ENCODE assay signal across 29 cellular contexts in genomic region chr13:113024466-113024865, GRCh38. TPM values are rescaled to one million over a fixed set of nuclear protein-coding genes. Genes with fewer than 3 reads are reported as not detected.
"Had no signal": no experiment of that assay in that cellular context is flagged by ENCODE, and none has a peak within 500 bp of the region (broad histone marks: within the 10 kb centered on the region; RNA-seq: fewer than 3 reads in every experiment).

No MANE protein-coding gene starts in this region.

- H3K4me3 ChIP-seq: colonic mucosa, coronary artery, dorsolateral prefrontal cortex, esophagus muscularis mucosa, esophagus squamous epithelium, gastrocnemius medialis, gastroesophageal sphincter, heart left ventricle, heart right ventricle had no signal

- H3K9me3 ChIP-seq: colonic mucosa, esophagus muscularis mucosa, esophagus squamous epithelium, gastrocnemius medialis, heart left ventricle, heart right ventricle had no signal

- H3K9me3 Mint-ChIP-seq: dendritic cell treated with granulocyte-macrophage colony-stimulating factor and Interleukin-4, amounts not matched to agents 40 ng/mL and 50 ng/mL, for 4 days; effector memory CD8-positive, alpha-beta T cell; endodermal cell had no signal

- DNase-seq: colonic mucosa; cortex of kidney; dermis blood vessel endothelial cell; dorsolateral prefrontal cortex; effector CD4-positive, alpha-beta T cell; effector CD8-positive, alpha-beta T cell; effector memory CD4-positive, alpha-beta T cell; effector memory CD8-positive, alpha-beta T cell; endodermal cell; erythroblast; esophagus squamous epithelium; foreskin fibroblast; foreskin keratinocyte; foreskin melanocyte; gastrocnemius medialis; glutamatergic neuron; head of caudate nucleus; heart left ventricle had no signal

- H3K36me3 ChIP-seq: colonic mucosa, gastrocnemius medialis, gastroesophageal sphincter had no signal

- H3K27ac Mint-ChIP-seq: dendritic cell treated with granulocyte-macrophage colony-stimulating factor and Interleukin-4, amounts not matched to agents 40 ng/mL and 50 ng/mL, for 4 days; effector memory CD8-positive, alpha-beta T cell had no signal

- H3K27ac ChIP-seq: colonic mucosa, coronary artery, epithelial cell of prostate, esophagus muscularis mucosa, esophagus squamous epithelium, foreskin keratinocyte, gastroesophageal sphincter had no signal

- H3K27me3 ChIP-seq: colonic mucosa, heart right ventricle had no signal

- H3K4me3 Mint-ChIP-seq: dendritic cell treated with granulocyte-macrophage colony-stimulating factor and Interleukin-4, amounts not matched to agents 40 ng/mL and 50 ng/mL, for 4 days; effector memory CD8-positive, alpha-beta T cell; endodermal cell had no signal

- FAIRE-seq: colon, endometrium, endothelial cell of umbilical vein, frontal cortex had no signal

- ATAC-seq: effector memory CD8-positive, alpha-beta T cell; esophagus mucosa; foreskin keratinocyte; gastrocnemius medialis; gastroesophageal sphincter; heart left ventricle; heart right ventricle had no signal

- H3K4me1 ChIP-seq: colonic mucosa, gastrocnemius medialis, gastroesophageal sphincter had no signal

RNA-seq across cellular contexts. Expression of gene MCF2L, which starts 55.5 kb away (rescaled TPM):
- total RNA-seq: foreskin keratinocyte had no signal
